In genomic region chr14:73239463-73240241, GRCh38 we compare ENCODE assay signal across 1 cellular context.
TF ChIP-seq lines count a peak whose summit lies in the region.

No MANE protein-coding gene starts in this region.

TF ChIP-seq in GM23338, 12 proteins besides CTCF, POLR2A, EP300 and RAD21 (continued from another document):
- no peak for TF ChIP-seq REST (IDR thresholded peaks at IDR 0.05; ENCODE audit: unreplicated experiment)
- no peak for TF ChIP-seq ETS1 (IDR thresholded peaks at IDR 0.05)
- TF ChIP-seq EZH2 (IDR thresholded peaks at IDR 0.05; ENCODE audit: low read depth, unreplicated experiment): no peak
- TF ChIP-seq ZNF331 (CRISPR knock-in tag; IDR thresholded peaks at IDR 0.05; ENCODE audit: low read depth): no peak
- TF ChIP-seq EZH2phosphoT487 (IDR thresholded peaks at IDR 0.05; ENCODE audit: unreplicated experiment): no peak
- TF ChIP-seq JUNB (IDR thresholded peaks at IDR 0.05; ENCODE audit: unreplicated experiment): no peak
- no peak for TF ChIP-seq ZNF114 (CRISPR knock-in tag; IDR thresholded peaks at IDR 0.05)
- TF ChIP-seq STAT1 (IDR thresholded peaks at IDR 0.05; ENCODE audit: unreplicated experiment): no peak
